ENCODE assay signal across 1 cellular context in genomic region chr10:83432296-83433045, GRCh38.
TF ChIP-seq lines count a peak whose summit lies in the region.

No MANE protein-coding gene starts in this region.

TF ChIP-seq in GM23338, 12 proteins besides CTCF, POLR2A, EP300 and RAD21:
- TF ChIP-seq REST (IDR thresholded peaks at IDR 0.05; ENCODE audit: unreplicated experiment), result no peak
- no peak for TF ChIP-seq ZNF114 (CRISPR knock-in tag; IDR thresholded peaks at IDR 0.05)
- no peak for TF ChIP-seq EZH2 (IDR thresholded peaks at IDR 0.05; ENCODE audit: low read depth, unreplicated experiment)
- TF ChIP-seq EZH2phosphoT487 (IDR thresholded peaks at IDR 0.05; ENCODE audit: unreplicated experiment), result no peak
- no peak for TF ChIP-seq NANOG (IDR thresholded peaks at IDR 0.05; ENCODE audit: borderline replicate concordance)
- no peak for TF ChIP-seq CREB1 (CRISPR knock-in tag; IDR thresholded peaks at IDR 0.05; ENCODE audit: low read depth)
- TF ChIP-seq ZNF462 (CRISPR knock-in tag; IDR thresholded peaks at IDR 0.05), result no peak
- TF ChIP-seq ZNF331 (CRISPR knock-in tag; IDR thresholded peaks at IDR 0.05; ENCODE audit: low read depth), result no peak
- TF ChIP-seq JUNB (IDR thresholded peaks at IDR 0.05; ENCODE audit: unreplicated experiment), result no peak
- no peak for TF ChIP-seq POLR2AphosphoS5 (IDR thresholded peaks at IDR 0.05; ENCODE audit: low read depth)
- TF ChIP-seq STAT1 (IDR thresholded peaks at IDR 0.05; ENCODE audit: unreplicated experiment), result no peak
- no peak for TF ChIP-seq ETS1 (IDR thresholded peaks at IDR 0.05)
